ENCODE assay signal across 8 cellular contexts in genomic region chr19:18279266-18279515, GRCh38. TPM values are rescaled to one million over a fixed set of nuclear protein-coding genes. Genes with fewer than 3 reads are reported as not detected.
DNase-seq lines count a peak whose midpoint lies in the region; ATAC-seq and TF ChIP-seq lines count a peak whose summit lies in the region.

No MANE protein-coding gene starts in this region.

- no peaks in the 10 kb centered on the region for H3K27me3 ChIP-seq in GM06990 (replicated peaks; ENCODE audit: control insufficient read depth, insufficient read depth, low read length)
- H3K27me3 ChIP-seq in fibroblast of lung (ENCODE audit: control insufficient read depth, insufficient read depth, low read length) = no peaks in the 10 kb centered on the region
- no peaks in the 10 kb centered on the region for H3K27me3 ChIP-seq in psoas muscle (ENCODE audit: insufficient read depth in 3 of 3, low read length in 2 of 3)

- H3K36me3 ChIP-seq in GM06990 (ENCODE audit: control insufficient read depth, insufficient read depth, low read length) (peaks cover 8% of the 10 kb centered on the region), fibroblast of lung (ENCODE audit: control insufficient read depth, insufficient read depth, low read length) (peaks cover 11% of the 10 kb centered on the region), psoas muscle (ENCODE audit: insufficient read depth in 1 of 2, low read depth in 1 of 2) (peaks cover 0 to 12% of the 10 kb centered on the region in 2 donors)

- intact Hi-C loops in psoas muscle (cut with DNase I) = loop anchor here (1.0 to 2.0 kb wide), 2 partner anchors 44 to 132 kb away; partner anchors contain the start of gene LSM4 (in 2 of the 2)

- no peak for DNase-seq in GM06990 (ENCODE audit: extremely low read depth, insufficient read length)
- DNase-seq in fibroblast of lung (ENCODE audit: low read depth in 2 of 2) = peak in 1 of 2 donors; percentile 7
- DNase-seq in psoas muscle = no peak
- no peak for DNase-seq in middle frontal gyrus (ENCODE audit: extremely low spot score, low spot score)
- DNase-seq in OCI-M1 (lab: John Stamatoyannopoulos, UW) = no peak

- H3K27ac ChIP-seq in fibroblast of lung (ENCODE audit: insufficient read depth, low read length) (peak overlapping the region; percentile 97), psoas muscle (peak overlapping the region; percentile 99)

- no peaks in the 10 kb centered on the region for H4K20me1 ChIP-seq in fibroblast of lung (ENCODE audit: control insufficient read depth, extremely low read depth, insufficient read depth, low read length)

- ATAC-seq in SK-N-SH treated with all-trans-retinoic acid at 6 μM for 48 hours (no peak), psoas muscle (no peak), HG02571 (IDR thresholded peaks at IDR 0.05; ENCODE audit: unreplicated experiment) (no peak), HG03045 (IDR thresholded peaks at IDR 0.05; ENCODE audit: unreplicated experiment) (no peak)

- peaks cover 33% of the 10 kb centered on the region for H3K4me1 ChIP-seq in fibroblast of lung (ENCODE audit: control insufficient read depth, extremely low read depth, insufficient read depth, low read length)
- peaks cover 58% of the 10 kb centered on the region for H3K4me1 ChIP-seq in psoas muscle

- H3K9me3 ChIP-seq in fibroblast of lung (ENCODE audit: control insufficient read depth, insufficient read depth, low read depth, low read length) (no peaks in the 10 kb centered on the region), psoas muscle (no peaks in the 10 kb centered on the region)

- peak overlapping the region; percentile 97 for H3K4me2 ChIP-seq in fibroblast of lung (ENCODE audit: extremely low read depth, insufficient read depth, low read length)

- H3K79me2 ChIP-seq in fibroblast of lung (ENCODE audit: control insufficient read depth, insufficient read depth, low read length) = peaks cover 47% of the 10 kb centered on the region

- H2AFZ ChIP-seq in fibroblast of lung (ENCODE audit: low read length) = no peak overlapping the region

- H3K9ac ChIP-seq in fibroblast of lung (ENCODE audit: insufficient read depth, low read length) = peak overlapping the region; percentile 99

- WGBS in psoas muscle, 3 donors = 1 to 3% (median 2%) methylated on average over 5 of the region's 5 CpGs

- TF ChIP-seq CTCF in GM06990 (IDR thresholded peaks at IDR 0.05; ENCODE audit: insufficient read depth, low read length, poor library complexity, severe bottlenecking) (no peak), fibroblast of lung (conservative IDR thresholded peaks at IDR 0.05 in 1 of 2, IDR thresholded peaks at IDR 0.05 in 1 of 2; ENCODE audit: low read depth in 1 of 2, low read length in 2 of 2) (no peak), psoas muscle (IDR thresholded peaks at IDR 0.05) (no peak)

- H3K4me3 ChIP-seq in GM06990 (replicated peaks; ENCODE audit: low read depth, low read length) (peak overlapping the region; percentile 88), fibroblast of lung (replicated peaks in 1 of 4; ENCODE audit: control extremely low read depth in 1 of 4, insufficient read depth in 1 of 4, low read depth in 3 of 4, low read length in 4 of 4) (peak overlapping the region; percentile 85 to 95 (median 92)), psoas muscle (peak overlapping the region; percentile 84)

TF ChIP-seq in SK-N-SH treated with all-trans-retinoic acid at 6 μM for 48 hours, 23 proteins besides CTCF, POLR2A, EP300 and RAD21:
- TF ChIP-seq RARB (CRISPR knock-in tag; IDR thresholded peaks at IDR 0.05) (no peak), ESRRG (CRISPR knock-in tag; IDR thresholded peaks at IDR 0.05) (no peak), OSR1 (CRISPR knock-in tag; IDR thresholded peaks at IDR 0.05) (no peak), ZFP30 (CRISPR knock-in tag; IDR thresholded peaks at IDR 0.05) (no peak), TCF4 (CRISPR knock-in tag; IDR thresholded peaks at IDR 0.05; ENCODE audit: borderline replicate concordance) (no peak), ZC3H10 (CRISPR knock-in tag; IDR thresholded peaks at IDR 0.05) (no peak), GLIS3 (CRISPR knock-in tag; IDR thresholded peaks at IDR 0.05) (0 out of 2 replicates have a peak, but pooled peaks have one; percentile 18)

RNA-seq across cellular contexts. Expression of gene JUND, which starts 2.2 kb away (rescaled TPM):
- total RNA-seq in fibroblast of lung = 149 and 166 TPM in 2 replicates
- 47.6 and 65.8 TPM in 2 replicates for polyA plus RNA-seq in fibroblast of lung
- polyA plus RNA-seq in fibroblast of lung (2012) = 92.1 and 103 TPM in 2 replicates
- polyA minus RNA-seq in fibroblast of lung (ENCODE audit: low replicate concordance) = 15.3 and 34.4 TPM in 2 replicates
- 10 to 100 TPM; 68.0 to 77.1 (median 72.1) TPM for total RNA-seq in psoas muscle
- 10 to 100 TPM; 22.7 to 40.3 (median 38.9) TPM for polyA plus RNA-seq in psoas muscle

RNA-seq across cellular contexts. Expression of gene IQCN, which starts 4.9 kb away (rescaled TPM):
- total RNA-seq in fibroblast of lung (0.51 and 0.83 TPM in 2 replicates), psoas muscle (1 to 10 TPM in 1 of 4 donors, under 1 TPM in 3; 0.32 to 1.5 (median 0.43) TPM)
- polyA plus RNA-seq in fibroblast of lung (0.27 and 0.79 TPM in 2 replicates), psoas muscle (under 1 TPM; 0.12 to 0.57 (median 0.17) TPM)
- polyA plus RNA-seq in fibroblast of lung (2012) = 0.23 and 1.1 TPM in 2 replicates
- polyA minus RNA-seq in fibroblast of lung (ENCODE audit: low replicate concordance) = 3.5 and 7.5 TPM in 2 replicates

RNA-seq across cellular contexts. Expression of gene LSM4, which starts 43.7 kb away (rescaled TPM):
- total RNA-seq in fibroblast of lung (70.9 and 124 TPM in 2 replicates), psoas muscle (100 to 1,000 TPM in 2 of 4 donors, 10 to 100 TPM in 2; 87.9 to 136 (median 112) TPM)
- polyA plus RNA-seq in fibroblast of lung (50.9 and 97.2 TPM in 2 replicates), psoas muscle (100 to 1,000 TPM; 118 to 215 (median 139) TPM)
- polyA plus RNA-seq in fibroblast of lung (2012) = 80.5 and 169 TPM in 2 replicates
- polyA minus RNA-seq in fibroblast of lung (ENCODE audit: low replicate concordance) = 12.9 and 24.4 TPM in 2 replicates

RNA-seq across cellular contexts. Expression of gene PDE4C, which starts 53.0 kb away (rescaled TPM):
- total RNA-seq in fibroblast of lung = 1.3 and 2.0 TPM in 2 replicates
- 0.09 and 0.35 TPM in 2 replicates for polyA plus RNA-seq in fibroblast of lung
- polyA plus RNA-seq in fibroblast of lung (2012) = 0.52 and 1.6 TPM in 2 replicates
- polyA minus RNA-seq in fibroblast of lung (ENCODE audit: low replicate concordance) = not detected in 2 replicates
- total RNA-seq in psoas muscle = 1 to 10 TPM in 1 of 4 donors, under 1 TPM in 3; 0.27 to 2.5 (median 0.86) TPM
- under 1 TPM; 0.43 to 0.86 (median 0.86) TPM for polyA plus RNA-seq in psoas muscle
